In the genomic region with DNA sequence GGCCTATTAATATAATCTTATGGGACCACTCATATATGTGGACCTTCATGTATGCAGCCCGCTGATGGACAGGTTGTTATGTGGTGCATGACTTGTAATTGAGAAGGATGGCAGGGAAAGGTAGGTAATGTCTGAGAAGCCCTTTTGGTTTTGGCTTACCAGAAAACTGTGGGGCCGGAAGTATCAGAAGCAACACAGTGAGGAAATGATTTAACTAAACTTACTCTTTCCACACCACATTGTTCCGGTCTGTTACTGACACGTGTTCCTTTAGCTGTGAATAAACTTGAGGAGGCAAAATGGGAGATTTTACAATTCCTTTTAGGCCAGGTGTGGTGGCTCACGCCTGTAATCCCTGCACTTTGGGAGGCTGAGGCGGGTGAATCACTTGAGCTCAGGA, we compare ENCODE assay signal across 27 cellular contexts. TPM values are rescaled to one million over a fixed set of nuclear protein-coding genes. Genes with fewer than 3 reads are reported as not detected.
A peak's percentile ranks its signal among the peaks of the same experiment; 100 is the strongest.
DNase-seq lines count a peak whose midpoint lies in the region; ATAC-seq, FAIRE-seq and TF ChIP-seq lines count a peak whose summit lies in the region.
"Had no signal": no experiment of that assay in that cellular context is flagged by ENCODE, and none has a peak within 500 bp of the region (broad histone marks: within the 10 kb centered on the region; RNA-seq: fewer than 3 reads in every experiment).

No MANE protein-coding gene starts in this region.

- H3K36me3 Mint-ChIP-seq in CD14-positive monocyte (peaks cover 9 to 26% of the 10 kb centered on the region in 2 donors), endothelial cell (ENCODE audit: low read depth, unreplicated experiment) (peaks cover 8% of the 10 kb centered on the region)
- no peaks in the 10 kb centered on the region for H3K36me3 Mint-ChIP-seq in activated T-helper 17 cell treated with anti-CD3 and anti-CD28 coated beads, Interleukin-2, amount 50 U/mL, for 72 hours (ENCODE audit: low read depth)
- H3K36me3 Mint-ChIP-seq: stimulated activated memory B cell treated with anti-CD40 and anti-IgM and Interleukin-4, amounts not matched to agents 10 μg/mL and 1 μg/mL and 100 μg/mL, for 72 hours; T-cell had no signal

- no peaks in the 10 kb centered on the region for H3K9me3 ChIP-seq in osteoblast (ENCODE audit: low read depth, low read length)
- H3K9me3 ChIP-seq: colonic mucosa, prostate gland, sigmoid colon had no signal

- FAIRE-seq in GM19239 (lab: Jason Lieb, UNC): no peak
- FAIRE-seq: GM12891, urothelium cell line had no signal

- H3K27me3 ChIP-seq in osteoblast (ENCODE audit: insufficient read depth, low read length): no peaks in the 10 kb centered on the region
- H3K27me3 ChIP-seq: colonic mucosa, foreskin keratinocyte, sigmoid colon had no signal

- peaks cover 5% of the 10 kb centered on the region for H3K36me3 ChIP-seq in osteoblast (ENCODE audit: insufficient read depth, low read length)
- H3K36me3 ChIP-seq: colonic mucosa, prostate gland, sigmoid colon had no signal

- no peak overlapping the region for H3K4me3 ChIP-seq in osteoblast (ENCODE audit: insufficient read depth, low read length)
- no peak overlapping the region for H3K4me3 ChIP-seq in foreskin fibroblast (ENCODE audit: low read depth in 1 of 2, low read length in 2 of 2)
- H3K4me3 ChIP-seq: colonic mucosa, prostate gland, sigmoid colon had no signal

- no peaks in the 10 kb centered on the region for H3K4me1 ChIP-seq in osteoblast (ENCODE audit: insufficient read depth, low read length)
- H3K4me1 ChIP-seq: colonic mucosa, foreskin keratinocyte, prostate gland had no signal

- H3K27ac Mint-ChIP-seq in CD14-positive monocyte (peak overlapping the region in 5 of 7 donors; percentile 22 to 86 (median 59)), endothelial cell (ENCODE audit: unreplicated experiment) (no peak overlapping the region)
- peak overlapping the region; percentile 73 for H3K27ac Mint-ChIP-seq in activated T-helper 17 cell treated with anti-CD3 and anti-CD28 coated beads, Interleukin-2, amount 50 U/mL, for 72 hours
- H3K27ac Mint-ChIP-seq: effector memory CD8-positive, alpha-beta T cell; stimulated activated memory B cell treated with anti-CD40 and anti-IgM and Interleukin-4, amounts not matched to agents 10 μg/mL and 1 μg/mL and 100 μg/mL, for 72 hours; T-cell had no signal

- peaks cover 6% of the 10 kb centered on the region for H3K4me1 Mint-ChIP-seq in CD14-positive monocyte
- peaks cover 4% of the 10 kb centered on the region for H3K4me1 Mint-ChIP-seq in activated T-helper 17 cell treated with anti-CD3 and anti-CD28 coated beads, Interleukin-2, amount 50 U/mL, for 72 hours
- H3K4me1 Mint-ChIP-seq in endothelial cell (ENCODE audit: unreplicated experiment): peaks cover 3% of the 10 kb centered on the region

- peaks cover 44% of the 10 kb centered on the region for H4K20me1 ChIP-seq in osteoblast (ENCODE audit: insufficient read depth, low read length)

- H3K4me3 Mint-ChIP-seq in CD14-positive monocyte: no peak overlapping the region
- H3K4me3 Mint-ChIP-seq in activated T-helper 17 cell treated with anti-CD3 and anti-CD28 coated beads, Interleukin-2, amount 50 U/mL, for 72 hours: no peak overlapping the region
- H3K4me3 Mint-ChIP-seq in endothelial cell (ENCODE audit: unreplicated experiment): no peak overlapping the region
- H3K4me3 Mint-ChIP-seq: effector memory CD8-positive, alpha-beta T cell; stimulated activated memory B cell treated with anti-CD40 and anti-IgM and Interleukin-4, amounts not matched to agents 10 μg/mL and 1 μg/mL and 100 μg/mL, for 72 hours; T-cell had no signal

- ATAC-seq in activated T-helper 17 cell treated with anti-CD3 and anti-CD28 coated beads, Interleukin-2, amount 50 U/mL, for 72 hours (replicated peaks): peak; percentile 63
- ATAC-seq in HG02763 (IDR thresholded peaks at IDR 0.05; ENCODE audit: unreplicated experiment): no peak
- ATAC-seq: activated CD4-positive, CD25-positive, alpha-beta regulatory T cell treated with anti-CD3 and anti-CD28 coated beads, Interleukin-2, amount 50 U/mL, for 24 hours; effector memory CD8-positive, alpha-beta T cell; foreskin keratinocyte; left cardiac atrium; stimulated activated memory B cell treated with anti-CD40 and anti-IgM and Interleukin-4, amounts not matched to agents 10 μg/mL and 1 μg/mL and 100 μg/mL, for 72 hours; T-cell had no signal

- DNase-seq in CD14-positive monocyte (ENCODE audit: low spot score) (no peak), GM19239 (ENCODE audit: insufficient read length, low spot score) (peak; percentile 15), osteoblast (ENCODE audit: insufficient read length, low spot score, missing footprints) (peak; percentile 27), endothelial cell (ENCODE audit: low spot score) (no peak), foreskin fibroblast (no peak)
- DNase-seq: activated naive CD4-positive, alpha-beta T cell treated with anti-CD3 and anti-CD28 coated beads, Interleukin-2, amount 50 U/mL, for 16 hours; Calu3; DMS79 treated with DMSO at 0.1 percent for 48 hours; effector memory CD8-positive, alpha-beta T cell; foreskin keratinocyte; IMR-90; left cardiac atrium; NCI-H1105; NCI-H1930; sigmoid colon; stimulated activated CD4-positive, alpha-beta T cell treated with anti-CD3 and anti-CD28 coated beads, Interleukin-4, amount 100 ng/mL, for 4 hours; substantia nigra; T-cell had no signal

- no peak overlapping the region for H3K27ac ChIP-seq in osteoblast (ENCODE audit: low read depth, low read length)
- H3K27ac ChIP-seq: C4-2B, colonic mucosa, foreskin keratinocyte, prostate gland, sigmoid colon had no signal

- TF ChIP-seq CTCF in CD14-positive monocyte (IDR thresholded peaks at IDR 0.05): no peak
- no peak for TF ChIP-seq CTCF in osteoblast (IDR thresholded peaks at IDR 0.05; ENCODE audit: extremely low read depth, low read depth, low read length)
- TF ChIP-seq CTCF in endothelial cell (IDR thresholded peaks at IDR 0.05; ENCODE audit: unreplicated experiment): no peak
- no peak for TF ChIP-seq CTCF in foreskin fibroblast (IDR thresholded peaks at IDR 0.05; ENCODE audit: low read depth, low read length)

- no peaks in the 10 kb centered on the region for H3K27me3 Mint-ChIP-seq in CD14-positive monocyte (ENCODE audit: low read depth in 3 of 3)
- no peaks in the 10 kb centered on the region for H3K27me3 Mint-ChIP-seq in activated T-helper 17 cell treated with anti-CD3 and anti-CD28 coated beads, Interleukin-2, amount 50 U/mL, for 72 hours
- H3K27me3 Mint-ChIP-seq in endothelial cell (ENCODE audit: unreplicated experiment): no peaks in the 10 kb centered on the region
- H3K27me3 Mint-ChIP-seq: effector memory CD8-positive, alpha-beta T cell; stimulated activated memory B cell treated with anti-CD40 and anti-IgM and Interleukin-4, amounts not matched to agents 10 μg/mL and 1 μg/mL and 100 μg/mL, for 72 hours; T-cell had no signal

- intact Hi-C loops in CD14-positive monocyte (cut with micrococcal nuclease): no loop called here

- H2AFZ ChIP-seq in osteoblast (ENCODE audit: low read length): no peak overlapping the region

- H3K4me2 ChIP-seq in osteoblast (ENCODE audit: insufficient read depth, low read length): no peak overlapping the region

- H3K9me3 Mint-ChIP-seq in CD14-positive monocyte: peaks cover 0 to 4% (median 0%) of the 10 kb centered on the region in 7 donors
- no peaks in the 10 kb centered on the region for H3K9me3 Mint-ChIP-seq in activated T-helper 17 cell treated with anti-CD3 and anti-CD28 coated beads, Interleukin-2, amount 50 U/mL, for 72 hours
- no peaks in the 10 kb centered on the region for H3K9me3 Mint-ChIP-seq in endothelial cell (ENCODE audit: unreplicated experiment)
- H3K9me3 Mint-ChIP-seq: effector memory CD8-positive, alpha-beta T cell; stimulated activated memory B cell treated with anti-CD40 and anti-IgM and Interleukin-4, amounts not matched to agents 10 μg/mL and 1 μg/mL and 100 μg/mL, for 72 hours; T-cell had no signal

- H3K79me2 ChIP-seq in osteoblast (ENCODE audit: insufficient read depth, low read length): peaks cover 86% of the 10 kb centered on the region

RNA-seq across cellular contexts. Expression of a gene that starts 32.4 kb away (rescaled TPM):
- polyA plus RNA-seq in CD14-positive monocyte: 1 to 10 TPM; 3.0 to 3.3 TPM
- 10 to 100 TPM; 13.5 to 17.0 TPM for total RNA-seq in activated T-helper 17 cell treated with anti-CD3 and anti-CD28 coated beads, Interleukin-2, amount 50 U/mL, for 72 hours
- total RNA-seq in osteoblast (35.8 and 38.0 TPM in 2 replicates), endothelial cell (ENCODE audit: unreplicated experiment) (111 TPM)

Comparison
In these comparisons a context has a peak if more than half of its experiments do, and no peak if none do; other contexts are left out.
1. DNase-seq: peak in GM19239 (single experiment) and osteoblast (single experiment); none in CD14-positive monocyte (single experiment), endothelial cell (single experiment) and foreskin fibroblast (0 of 2).